Comparison of ENCODE assay signal across 1 cellular context in the genomic region with DNA sequence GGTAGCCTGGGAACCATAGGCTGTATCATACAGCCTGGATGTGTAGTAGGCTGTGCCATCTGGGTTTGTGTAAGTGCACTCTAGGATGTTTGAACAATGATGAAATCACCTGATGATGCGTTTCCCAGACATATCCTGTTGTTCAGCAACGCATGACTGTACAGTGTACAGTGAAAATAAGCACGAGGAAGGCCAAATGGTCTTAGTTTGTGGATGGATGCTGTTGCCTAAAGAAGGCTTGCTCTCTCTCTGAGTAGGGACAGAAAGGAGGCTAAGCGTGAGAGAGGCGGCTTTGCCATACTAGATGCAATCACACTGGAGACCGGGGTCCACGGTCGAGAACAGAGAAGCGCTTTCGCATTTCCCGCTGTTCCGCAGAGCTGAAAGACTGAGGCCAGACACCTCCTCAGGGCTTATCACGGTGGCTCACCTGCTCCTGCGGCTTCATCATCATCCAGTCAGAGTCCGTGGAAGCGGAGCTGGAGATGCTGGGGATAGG.
A peak's percentile ranks its signal among the peaks of the same experiment; 100 is the strongest.
TF ChIP-seq lines count a peak whose summit lies in the region.

No MANE protein-coding gene starts in this region.

TF ChIP-seq in HepG2, 621 proteins besides CTCF, POLR2A, EP300 and RAD21 (continued from another document and continues in another):
- TF ChIP-seq GATAD1 (CRISPR knock-in tag; IDR thresholded peaks at IDR 0.05): 0 out of 2 replicates have a peak, but pooled peaks have one; percentile 26
- TF ChIP-seq GFI1 (CRISPR knock-in tag; IDR thresholded peaks at IDR 0.05; ENCODE audit: borderline replicate concordance): no peak
- no peak for TF ChIP-seq FOXP1 (IDR thresholded peaks at IDR 0.05)
- peak; percentile 85 for TF ChIP-seq FOXP1 (CRISPR knock-in tag; IDR thresholded peaks at IDR 0.05)
- no peak for TF ChIP-seq SOX6 (IDR thresholded peaks at IDR 0.05)
- peak; percentile 55 for TF ChIP-seq SOX6 (CRISPR knock-in tag; IDR thresholded peaks at IDR 0.05)
- TF ChIP-seq ZZZ3 (CRISPR knock-in tag; IDR thresholded peaks at IDR 0.05; ENCODE audit: borderline replicate concordance): no peak
- TF ChIP-seq BHLHE40 (IDR thresholded peaks at IDR 0.05; ENCODE audit: low read length): peak; percentile 40; the same call in 1 of the 2 replicates
- TF ChIP-seq ZNF768 (CRISPR knock-in tag; IDR thresholded peaks at IDR 0.05): 0 out of 2 replicates have a peak, but pooled peaks have one; percentile 15
- TF ChIP-seq, protein P1, sequence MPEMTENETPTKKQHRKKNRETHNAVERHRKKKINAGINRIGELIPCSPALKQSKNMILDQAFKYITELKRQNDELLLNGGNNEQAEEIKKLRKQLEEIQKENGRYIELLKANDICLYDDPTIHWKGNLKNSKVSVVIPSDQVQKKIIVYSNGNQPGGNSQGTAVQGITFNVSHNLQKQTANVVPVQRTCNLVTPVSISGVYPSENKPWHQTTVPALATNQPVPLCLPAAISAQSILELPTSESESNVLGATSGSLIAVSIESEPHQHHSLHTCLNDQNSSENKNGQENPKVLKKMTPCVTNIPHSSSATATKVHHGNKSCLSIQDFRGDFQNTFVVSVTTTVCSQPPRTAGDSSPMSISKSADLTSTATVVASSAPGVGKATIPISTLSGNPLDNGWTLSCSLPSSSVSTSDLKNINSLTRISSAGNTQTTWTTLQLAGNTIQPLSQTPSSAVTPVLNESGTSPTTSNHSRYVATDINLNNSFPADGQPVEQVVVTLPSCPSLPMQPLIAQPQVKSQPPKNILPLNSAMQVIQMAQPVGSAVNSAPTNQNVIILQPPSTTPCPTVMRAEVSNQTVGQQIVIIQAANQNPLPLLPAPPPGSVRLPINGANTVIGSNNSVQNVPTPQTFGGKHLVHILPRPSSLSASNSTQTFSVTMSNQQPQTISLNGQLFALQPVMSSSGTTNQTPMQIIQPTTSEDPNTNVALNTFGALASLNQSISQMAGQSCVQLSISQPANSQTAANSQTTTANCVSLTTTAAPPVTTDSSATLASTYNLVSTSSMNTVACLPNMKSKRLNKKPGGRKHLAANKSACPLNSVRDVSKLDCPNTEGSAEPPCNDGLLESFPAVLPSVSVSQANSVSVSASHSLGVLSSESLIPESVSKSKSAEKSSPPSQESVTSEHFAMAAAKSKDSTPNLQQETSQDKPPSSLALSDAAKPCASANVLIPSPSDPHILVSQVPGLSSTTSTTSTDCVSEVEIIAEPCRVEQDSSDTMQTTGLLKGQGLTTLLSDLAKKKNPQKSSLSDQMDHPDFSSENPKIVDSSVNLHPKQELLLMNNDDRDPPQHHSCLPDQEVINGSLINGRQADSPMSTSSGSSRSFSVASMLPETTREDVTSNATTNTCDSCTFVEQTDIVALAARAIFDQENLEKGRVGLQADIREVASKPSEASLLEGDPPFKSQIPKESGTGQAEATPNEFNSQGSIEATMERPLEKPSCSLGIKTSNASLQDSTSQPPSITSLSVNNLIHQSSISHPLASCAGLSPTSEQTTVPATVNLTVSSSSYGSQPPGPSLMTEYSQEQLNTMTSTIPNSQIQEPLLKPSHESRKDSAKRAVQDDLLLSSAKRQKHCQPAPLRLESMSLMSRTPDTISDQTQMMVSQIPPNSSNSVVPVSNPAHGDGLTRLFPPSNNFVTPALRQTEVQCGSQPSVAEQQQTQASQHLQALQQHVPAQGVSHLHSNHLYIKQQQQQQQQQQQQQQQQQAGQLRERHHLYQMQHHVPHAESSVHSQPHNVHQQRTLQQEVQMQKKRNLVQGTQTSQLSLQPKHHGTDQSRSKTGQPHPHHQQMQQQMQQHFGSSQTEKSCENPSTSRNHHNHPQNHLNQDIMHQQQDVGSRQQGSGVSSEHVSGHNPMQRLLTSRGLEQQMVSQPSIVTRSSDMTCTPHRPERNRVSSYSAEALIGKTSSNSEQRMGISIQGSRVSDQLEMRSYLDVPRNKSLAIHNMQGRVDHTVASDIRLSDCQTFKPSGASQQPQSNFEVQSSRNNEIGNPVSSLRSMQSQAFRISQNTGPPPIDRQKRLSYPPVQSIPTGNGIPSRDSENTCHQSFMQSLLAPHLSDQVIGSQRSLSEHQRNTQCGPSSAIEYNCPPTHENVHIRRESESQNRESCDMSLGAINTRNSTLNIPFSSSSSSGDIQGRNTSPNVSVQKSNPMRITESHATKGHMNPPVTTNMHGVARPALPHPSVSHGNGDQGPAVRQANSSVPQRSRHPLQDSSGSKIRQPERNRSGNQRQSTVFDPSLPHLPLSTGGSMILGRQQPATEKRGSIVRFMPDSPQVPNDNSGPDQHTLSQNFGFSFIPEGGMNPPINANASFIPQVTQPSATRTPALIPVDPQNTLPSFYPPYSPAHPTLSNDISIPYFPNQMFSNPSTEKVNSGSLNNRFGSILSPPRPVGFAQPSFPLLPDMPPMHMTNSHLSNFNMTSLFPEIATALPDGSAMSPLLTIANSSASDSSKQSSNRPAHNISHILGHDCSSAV (CRISPR knock-in tag; IDR thresholded peaks at IDR 0.05; ENCODE audit: borderline replicate concordance): no peak
- no peak for TF ChIP-seq MED8 (CRISPR knock-in tag; IDR thresholded peaks at IDR 0.05; ENCODE audit: insufficient replicate concordance)
- TF ChIP-seq ZNF264 (CRISPR knock-in tag; IDR thresholded peaks at IDR 0.05): peak; percentile 94; the same call in 1 of the 2 replicates
- TF ChIP-seq SKI (IDR thresholded peaks at IDR 0.05; ENCODE audit: partially characterized antibody): peak; percentile 30
- TF ChIP-seq SOX13 (IDR thresholded peaks at IDR 0.05): no peak
- peak in 1 of 2 experiments; percentile 76; a peak in 1 of 4 replicates for TF ChIP-seq SOX13 (CRISPR knock-in tag; conservative IDR thresholded peaks at IDR 0.05 in 1 of 2, IDR thresholded peaks at IDR 0.05 in 1 of 2)
- TF ChIP-seq, protein P2, sequence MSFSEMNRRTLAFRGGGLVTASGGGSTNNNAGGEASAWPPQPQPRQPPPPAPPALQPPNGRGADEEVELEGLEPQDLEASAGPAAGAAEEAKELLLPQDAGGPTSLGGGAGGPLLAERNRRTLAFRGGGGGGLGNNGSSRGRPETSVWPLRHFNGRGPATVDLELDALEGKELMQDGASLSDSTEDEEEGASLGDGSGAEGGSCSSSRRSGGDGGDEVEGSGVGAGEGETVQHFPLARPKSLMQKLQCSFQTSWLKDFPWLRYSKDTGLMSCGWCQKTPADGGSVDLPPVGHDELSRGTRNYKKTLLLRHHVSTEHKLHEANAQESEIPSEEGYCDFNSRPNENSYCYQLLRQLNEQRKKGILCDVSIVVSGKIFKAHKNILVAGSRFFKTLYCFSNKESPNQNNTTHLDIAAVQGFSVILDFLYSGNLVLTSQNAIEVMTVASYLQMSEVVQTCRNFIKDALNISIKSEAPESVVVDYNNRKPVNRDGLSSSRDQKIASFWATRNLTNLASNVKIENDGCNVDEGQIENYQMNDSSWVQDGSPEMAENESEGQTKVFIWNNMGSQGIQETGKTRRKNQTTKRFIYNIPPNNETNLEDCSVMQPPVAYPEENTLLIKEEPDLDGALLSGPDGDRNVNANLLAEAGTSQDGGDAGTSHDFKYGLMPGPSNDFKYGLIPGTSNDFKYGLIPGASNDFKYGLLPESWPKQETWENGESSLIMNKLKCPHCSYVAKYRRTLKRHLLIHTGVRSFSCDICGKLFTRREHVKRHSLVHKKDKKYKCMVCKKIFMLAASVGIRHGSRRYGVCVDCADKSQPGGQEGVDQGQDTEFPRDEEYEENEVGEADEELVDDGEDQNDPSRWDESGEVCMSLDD (CRISPR knock-in tag; IDR thresholded peaks at IDR 0.05; ENCODE audit: borderline replicate concordance): no peak
- peak; percentile 86 for TF ChIP-seq SOX5 (CRISPR knock-in tag; IDR thresholded peaks at IDR 0.05; ENCODE audit: borderline replicate concordance)
- no peak for TF ChIP-seq ZNF33A (CRISPR knock-in tag; IDR thresholded peaks at IDR 0.05; ENCODE audit: borderline replicate concordance)
- TF ChIP-seq, protein P3, sequence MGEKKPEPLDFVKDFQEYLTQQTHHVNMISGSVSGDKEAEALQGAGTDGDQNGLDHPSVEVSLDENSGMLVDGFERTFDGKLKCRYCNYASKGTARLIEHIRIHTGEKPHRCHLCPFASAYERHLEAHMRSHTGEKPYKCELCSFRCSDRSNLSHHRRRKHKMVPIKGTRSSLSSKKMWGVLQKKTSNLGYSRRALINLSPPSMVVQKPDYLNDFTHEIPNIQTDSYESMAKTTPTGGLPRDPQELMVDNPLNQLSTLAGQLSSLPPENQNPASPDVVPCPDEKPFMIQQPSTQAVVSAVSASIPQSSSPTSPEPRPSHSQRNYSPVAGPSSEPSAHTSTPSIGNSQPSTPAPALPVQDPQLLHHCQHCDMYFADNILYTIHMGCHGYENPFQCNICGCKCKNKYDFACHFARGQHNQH (CRISPR knock-in tag; IDR thresholded peaks at IDR 0.05): peak; percentile 55; the same call in 1 of the 2 replicates
- TF ChIP-seq, protein P4, sequence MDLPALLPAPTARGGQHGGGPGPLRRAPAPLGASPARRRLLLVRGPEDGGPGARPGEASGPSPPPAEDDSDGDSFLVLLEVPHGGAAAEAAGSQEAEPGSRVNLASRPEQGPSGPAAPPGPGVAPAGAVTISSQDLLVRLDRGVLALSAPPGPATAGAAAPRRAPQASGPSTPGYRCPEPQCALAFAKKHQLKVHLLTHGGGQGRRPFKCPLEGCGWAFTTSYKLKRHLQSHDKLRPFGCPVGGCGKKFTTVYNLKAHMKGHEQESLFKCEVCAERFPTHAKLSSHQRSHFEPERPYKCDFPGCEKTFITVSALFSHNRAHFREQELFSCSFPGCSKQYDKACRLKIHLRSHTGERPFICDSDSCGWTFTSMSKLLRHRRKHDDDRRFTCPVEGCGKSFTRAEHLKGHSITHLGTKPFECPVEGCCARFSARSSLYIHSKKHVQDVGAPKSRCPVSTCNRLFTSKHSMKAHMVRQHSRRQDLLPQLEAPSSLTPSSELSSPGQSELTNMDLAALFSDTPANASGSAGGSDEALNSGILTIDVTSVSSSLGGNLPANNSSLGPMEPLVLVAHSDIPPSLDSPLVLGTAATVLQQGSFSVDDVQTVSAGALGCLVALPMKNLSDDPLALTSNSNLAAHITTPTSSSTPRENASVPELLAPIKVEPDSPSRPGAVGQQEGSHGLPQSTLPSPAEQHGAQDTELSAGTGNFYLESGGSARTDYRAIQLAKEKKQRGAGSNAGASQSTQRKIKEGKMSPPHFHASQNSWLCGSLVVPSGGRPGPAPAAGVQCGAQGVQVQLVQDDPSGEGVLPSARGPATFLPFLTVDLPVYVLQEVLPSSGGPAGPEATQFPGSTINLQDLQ (CRISPR knock-in tag; IDR thresholded peaks at IDR 0.05): no peak
- TF ChIP-seq, protein P5, sequence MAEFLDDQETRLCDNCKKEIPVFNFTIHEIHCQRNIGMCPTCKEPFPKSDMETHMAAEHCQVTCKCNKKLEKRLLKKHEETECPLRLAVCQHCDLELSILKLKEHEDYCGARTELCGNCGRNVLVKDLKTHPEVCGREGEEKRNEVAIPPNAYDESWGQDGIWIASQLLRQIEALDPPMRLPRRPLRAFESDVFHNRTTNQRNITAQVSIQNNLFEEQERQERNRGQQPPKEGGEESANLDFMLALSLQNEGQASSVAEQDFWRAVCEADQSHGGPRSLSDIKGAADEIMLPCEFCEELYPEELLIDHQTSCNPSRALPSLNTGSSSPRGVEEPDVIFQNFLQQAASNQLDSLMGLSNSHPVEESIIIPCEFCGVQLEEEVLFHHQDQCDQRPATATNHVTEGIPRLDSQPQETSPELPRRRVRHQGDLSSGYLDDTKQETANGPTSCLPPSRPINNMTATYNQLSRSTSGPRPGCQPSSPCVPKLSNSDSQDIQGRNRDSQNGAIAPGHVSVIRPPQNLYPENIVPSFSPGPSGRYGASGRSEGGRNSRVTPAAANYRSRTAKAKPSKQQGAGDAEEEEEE (CRISPR knock-in tag; IDR thresholded peaks at IDR 0.05; ENCODE audit: borderline replicate concordance): no peak
- no peak for TF ChIP-seq ZNF331 (CRISPR knock-in tag; IDR thresholded peaks at IDR 0.05)
- peak; percentile 93 for TF ChIP-seq FOSL2 (CRISPR knock-in tag; IDR thresholded peaks at IDR 0.05)
- TF ChIP-seq PRPF4 (IDR thresholded peaks at IDR 0.05; ENCODE audit: low read depth, low read length, poor library complexity, severe bottlenecking): no peak
- peak; percentile 56; the same call in 1 of the 2 replicates for TF ChIP-seq TGIF2 (CRISPR knock-in tag; IDR thresholded peaks at IDR 0.05)
- peak; percentile 76 for TF ChIP-seq JUND (CRISPR knock-in tag; IDR thresholded peaks at IDR 0.05)
- TF ChIP-seq CREB1 (IDR thresholded peaks at IDR 0.05): peak; percentile 67
- no peak for TF ChIP-seq CREB1 (CRISPR knock-in tag; IDR thresholded peaks at IDR 0.05)
- TF ChIP-seq ZNF20 (CRISPR knock-in tag; IDR thresholded peaks at IDR 0.05): no peak
- TF ChIP-seq SIX4 (CRISPR knock-in tag; IDR thresholded peaks at IDR 0.05): no peak
- no peak for TF ChIP-seq MEIS2 (CRISPR knock-in tag; IDR thresholded peaks at IDR 0.05)
- peak; percentile 86 for TF ChIP-seq FOXA3 (CRISPR knock-in tag; IDR thresholded peaks at IDR 0.05)
- TF ChIP-seq MAFK (conservative IDR thresholded peaks at IDR 0.05 in 1 of 2, IDR thresholded peaks at IDR 0.05 in 1 of 2; ENCODE audit: low read length in 2 of 2): 0 out of 4 replicates have a peak, but pooled peaks of 1 of the 2 experiments have one; percentile 11
- 0 out of 2 replicates have a peak, but pooled peaks have one; percentile 51 for TF ChIP-seq ERF (CRISPR knock-in tag; IDR thresholded peaks at IDR 0.05)
- TF ChIP-seq ATF7 (IDR thresholded peaks at IDR 0.05): peak; percentile 57; the same call in 1 of the 2 replicates
- TF ChIP-seq ATF7 (CRISPR knock-in tag; IDR thresholded peaks at IDR 0.05): no peak
- TF ChIP-seq, protein P6, sequence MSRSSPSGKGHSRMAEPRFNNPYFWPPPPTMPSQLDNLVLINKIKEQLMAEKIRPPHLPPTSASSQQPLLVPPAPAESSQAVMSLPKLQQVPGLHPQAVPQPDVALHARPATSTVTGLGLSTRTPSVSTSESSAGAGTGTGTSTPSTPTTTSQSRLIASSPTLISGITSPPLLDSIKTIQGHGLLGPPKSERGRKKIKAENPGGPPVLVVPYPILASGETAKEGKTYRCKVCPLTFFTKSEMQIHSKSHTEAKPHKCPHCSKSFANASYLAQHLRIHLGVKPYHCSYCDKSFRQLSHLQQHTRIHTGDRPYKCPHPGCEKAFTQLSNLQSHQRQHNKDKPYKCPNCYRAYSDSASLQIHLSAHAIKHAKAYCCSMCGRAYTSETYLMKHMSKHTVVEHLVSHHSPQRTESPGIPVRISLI (CRISPR knock-in tag; IDR thresholded peaks at IDR 0.05; ENCODE audit: borderline replicate concordance): no peak
- TF ChIP-seq, protein P7, sequence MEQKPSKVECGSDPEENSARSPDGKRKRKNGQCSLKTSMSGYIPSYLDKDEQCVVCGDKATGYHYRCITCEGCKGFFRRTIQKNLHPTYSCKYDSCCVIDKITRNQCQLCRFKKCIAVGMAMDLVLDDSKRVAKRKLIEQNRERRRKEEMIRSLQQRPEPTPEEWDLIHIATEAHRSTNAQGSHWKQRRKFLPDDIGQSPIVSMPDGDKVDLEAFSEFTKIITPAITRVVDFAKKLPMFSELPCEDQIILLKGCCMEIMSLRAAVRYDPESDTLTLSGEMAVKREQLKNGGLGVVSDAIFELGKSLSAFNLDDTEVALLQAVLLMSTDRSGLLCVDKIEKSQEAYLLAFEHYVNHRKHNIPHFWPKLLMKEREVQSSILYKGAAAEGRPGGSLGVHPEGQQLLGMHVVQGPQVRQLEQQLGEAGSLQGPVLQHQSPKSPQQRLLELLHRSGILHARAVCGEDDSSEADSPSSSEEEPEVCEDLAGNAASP (CRISPR knock-in tag; IDR thresholded peaks at IDR 0.05; ENCODE audit: borderline replicate concordance): peak; percentile 27; the same call in 1 of the 2 replicates
- TF ChIP-seq ZNF766 (CRISPR knock-in tag; IDR thresholded peaks at IDR 0.05; ENCODE audit: borderline replicate concordance): no peak
- TF ChIP-seq MED1 (CRISPR knock-in tag; IDR thresholded peaks at IDR 0.05): peak; percentile 57
- TF ChIP-seq, protein P8, sequence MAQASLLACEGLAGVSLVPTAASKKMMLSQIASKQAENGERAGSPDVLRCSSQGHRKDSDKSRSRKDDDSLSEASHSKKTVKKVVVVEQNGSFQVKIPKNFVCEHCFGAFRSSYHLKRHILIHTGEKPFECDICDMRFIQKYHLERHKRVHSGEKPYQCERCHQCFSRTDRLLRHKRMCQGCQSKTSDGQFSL (CRISPR knock-in tag; IDR thresholded peaks at IDR 0.05): no peak
- TF ChIP-seq ZNF3 (CRISPR knock-in tag; IDR thresholded peaks at IDR 0.05): peak; percentile 65; the same call in 1 of the 2 replicates
- no peak for TF ChIP-seq DNMT3B (CRISPR knock-in tag; conservative IDR thresholded peaks at IDR 0.05)
